ENCODE assay signal across 9 cellular contexts in the genomic region with DNA sequence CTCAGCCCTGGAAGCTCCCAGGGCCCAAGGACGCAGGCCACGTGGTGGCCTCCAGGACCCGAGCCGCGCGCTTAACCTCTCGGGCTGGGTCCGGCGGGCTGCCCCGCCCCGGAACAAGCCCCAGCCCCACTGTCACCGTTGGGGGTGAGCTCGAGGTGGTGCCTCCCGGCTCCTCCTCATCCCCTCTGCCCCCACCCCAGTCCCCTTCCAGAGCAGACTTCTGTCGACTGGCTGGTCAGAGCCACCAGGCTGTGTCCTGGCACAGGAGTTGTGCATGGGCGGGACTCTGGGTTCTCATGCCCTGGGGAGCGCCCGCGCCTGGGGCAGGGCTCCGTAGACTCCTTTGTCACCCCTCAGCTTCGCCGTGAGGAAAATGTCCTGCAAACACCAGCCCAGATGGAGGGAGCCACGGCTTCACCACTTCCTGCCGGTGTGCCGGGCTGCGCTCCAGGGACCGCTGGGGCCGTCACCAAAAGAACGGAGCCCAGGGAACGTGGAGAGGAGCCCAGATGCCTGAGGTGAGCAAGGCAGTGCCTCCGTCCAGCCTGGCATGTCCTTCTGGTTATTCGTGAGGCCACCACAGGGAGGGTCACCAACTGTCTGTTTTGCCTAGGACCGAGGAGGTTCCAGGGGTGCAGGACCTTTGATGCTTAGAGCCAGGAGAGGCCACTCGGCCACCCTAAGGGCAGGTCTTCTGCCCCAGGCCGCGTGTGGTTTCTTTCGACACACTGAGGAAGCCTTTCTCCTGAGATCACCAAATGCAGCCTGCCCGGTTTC. TPM values are rescaled to one million over a fixed set of nuclear protein-coding genes. Genes with fewer than 3 reads are reported as not detected.
DNase-seq lines count a peak whose midpoint lies in the region; ATAC-seq, FAIRE-seq and TF ChIP-seq lines count a peak whose summit lies in the region.
"Had no signal": no experiment of that assay in that cellular context is flagged by ENCODE, and none has a peak within 500 bp of the region (broad histone marks: within the 10 kb centered on the region; RNA-seq: fewer than 3 reads in every experiment).

No MANE protein-coding gene starts in this region.

- no peak overlapping the region for H2BK5ac ChIP-seq in mesendoderm (ENCODE audit: low read length)

- H2BK15ac ChIP-seq in mesendoderm (replicated peaks; ENCODE audit: low read depth): no peak overlapping the region

- H3K79me1 ChIP-seq in mesendoderm (ENCODE audit: low read length): no peaks in the 10 kb centered on the region

- no CpG with 5 or more reads among the region's 38 CpGs for WGBS in mesendoderm (ENCODE audit: extremely low coverage, insufficient coverage, low lambda C conversion rate)

- no peak overlapping the region for H3K4ac ChIP-seq in mesendoderm (ENCODE audit: low read depth, low read length)

- in situ Hi-C loops in GM13976 (cut with MboI; ENCODE audit: low sequenced_read_pairs, unreplicated experiment): no loop called here

- no peaks in the 10 kb centered on the region for H3K36me3 ChIP-seq in mesendoderm (ENCODE audit: control insufficient read depth, insufficient read depth, low read length)
- H3K36me3 ChIP-seq: ovary had no signal

- H4K5ac ChIP-seq in mesendoderm (ENCODE audit: low read length): no peak overlapping the region

- H4K8ac ChIP-seq in mesendoderm (ENCODE audit: low read depth, low read length): no peak overlapping the region

- H3K79me2 ChIP-seq in mesendoderm (ENCODE audit: control insufficient read depth, insufficient read depth, low read length): no peaks in the 10 kb centered on the region

- ATAC-seq in GM18867 (IDR thresholded peaks at IDR 0.05; ENCODE audit: unreplicated experiment) (peak; percentile 81), HG02798 (IDR thresholded peaks at IDR 0.05; ENCODE audit: poor library complexity, unreplicated experiment) (peak; percentile 89)

- no peaks in the 10 kb centered on the region for H3K4me1 ChIP-seq in mesendoderm (ENCODE audit: control insufficient read depth, low read depth, low read length)

- no peak overlapping the region for H3K4me3 ChIP-seq in mesendoderm (ENCODE audit: low read length)
- H3K4me3 ChIP-seq: ovary had no signal

- no peak overlapping the region for H3K27ac ChIP-seq in mesendoderm (ENCODE audit: low read depth, low read length)
- H3K27ac ChIP-seq: ovary had no signal

- FAIRE-seq in frontal cortex (lab: Jason Lieb, UNC): no peak

- no peak overlapping the region for H3K4me2 ChIP-seq in mesendoderm (ENCODE audit: low read length)

- DNase-seq in SKM-1 treated with dmso at 0.1 percent for 144 hours (lab: John Stamatoyannopoulos, UW; ENCODE audit: unreplicated experiment): peak; percentile 98
- DNase-seq in mesendoderm: peak; percentile 6
- no peak for DNase-seq in GM13976 (ENCODE audit: low spot score)
- DNase-seq in frontal cortex (ENCODE audit: low spot score in 2 of 2): no peak
- no peak for DNase-seq in GDM1 (lab: John Stamatoyannopoulos, UW)
- no peak for DNase-seq in activated T-cell treated with anti-CD3 and anti-CD28 coated beads, Interleukin-2, amount 50 U/mL, for 48 hours

- H3K27me3 ChIP-seq in mesendoderm (ENCODE audit: insufficient read depth, low read length, poor library complexity): no peaks in the 10 kb centered on the region
- H3K27me3 ChIP-seq: ovary had no signal

- no peak overlapping the region for H3K9ac ChIP-seq in mesendoderm (ENCODE audit: low read length)

- no peak overlapping the region for H3K56ac ChIP-seq in mesendoderm (ENCODE audit: low read length)

- H3K18ac ChIP-seq in mesendoderm (ENCODE audit: low read length): no peak overlapping the region

- H2BK120ac ChIP-seq in mesendoderm (ENCODE audit: low read depth, low read length): no peak overlapping the region

- H3K23ac ChIP-seq in mesendoderm (ENCODE audit: low read length): no peak overlapping the region

- TF ChIP-seq CTCF in GM13976 (IDR thresholded peaks at IDR 0.05; ENCODE audit: borderline replicate concordance, control extremely low read depth, extremely low read depth, insufficient read depth, missing control alignments): no peak

- no peak overlapping the region for H2AK5ac ChIP-seq in mesendoderm (ENCODE audit: low read length)

RNA-seq across cellular contexts. Expression of a gene that starts 7.1 kb away (rescaled TPM):
- 7.8 TPM for polyA plus RNA-seq in mesendoderm (2013, experiment 1 of 2)
- polyA plus RNA-seq in mesendoderm (2013, experiment 2 of 2): 8.4 TPM
- 72.2 TPM for total RNA-seq in frontal cortex

RNA-seq across cellular contexts. Expression of a gene that starts 36.8 kb away (rescaled TPM):
- polyA plus RNA-seq in mesendoderm (2013, experiment 1 of 2): 0.14 TPM
- 0.15 TPM for polyA plus RNA-seq in mesendoderm (2013, experiment 2 of 2)
- total RNA-seq in frontal cortex: 6.5 TPM

Comparison
In these comparisons a context has a peak if more than half of its experiments do, and no peak if none do; other contexts are left out.
1. DNase-seq: peak in SKM-1 treated with dmso at 0.1 percent for 144 hours (single experiment) and mesendoderm (single experiment); none in GM13976 (single experiment), frontal cortex (0 of 2), GDM1 (single experiment) and activated T-cell treated with anti-CD3 and anti-CD28 coated beads, Interleukin-2, amount 50 U/mL, for 48 hours (0 of 2).